In genomic region chr10:114250716-114251115, GRCh38 we compare ENCODE assay signal across 20 cellular contexts. TPM values are rescaled to one million over a fixed set of nuclear protein-coding genes. Genes with fewer than 3 reads are reported as not detected.
DNase-seq lines count a peak whose midpoint lies in the region; ATAC-seq and TF ChIP-seq lines count a peak whose summit lies in the region.
"Had no signal": no experiment of that assay in that cellular context is flagged by ENCODE, and none has a peak within 500 bp of the region (broad histone marks: within the 10 kb centered on the region; RNA-seq: fewer than 3 reads in every experiment).

No MANE protein-coding gene starts in this region.

- no peaks in the 10 kb centered on the region for H3K79me2 ChIP-seq in neural progenitor cell (ENCODE audit: low read depth)

- peaks cover 12% of the 10 kb centered on the region for H3K4me1 Mint-ChIP-seq in neural progenitor cell
- H3K4me1 Mint-ChIP-seq in stimulated activated memory B cell treated with anti-CD40 and anti-IgM and Interleukin-4, amounts not matched to agents 10 μg/mL and 1 μg/mL and 100 μg/mL, for 72 hours, result no peaks in the 10 kb centered on the region
- H3K4me1 Mint-ChIP-seq: CD4-positive, CD25-positive, alpha-beta regulatory T cell; GM23338 had no signal

- no peaks in the 10 kb centered on the region for H3K36me3 Mint-ChIP-seq in neural progenitor cell
- H3K36me3 Mint-ChIP-seq in stimulated activated memory B cell treated with anti-CD40 and anti-IgM and Interleukin-4, amounts not matched to agents 10 μg/mL and 1 μg/mL and 100 μg/mL, for 72 hours, result no peaks in the 10 kb centered on the region
- H3K36me3 Mint-ChIP-seq: CD4-positive, CD25-positive, alpha-beta regulatory T cell; CD8-positive, alpha-beta memory T cell had no signal

- TF ChIP-seq CTCF in neural progenitor cell (IDR thresholded peaks at IDR 0.05), result no peak

- no peak overlapping the region for H3K27ac ChIP-seq in neural progenitor cell

- H3K9me3 ChIP-seq in neural progenitor cell (ENCODE audit: low read depth), result no peaks in the 10 kb centered on the region
- H3K9me3 ChIP-seq: BE2C had no signal

- H3K9ac ChIP-seq in neural progenitor cell, result no peak overlapping the region

- H3K27me3 ChIP-seq in neural progenitor cell, result no peaks in the 10 kb centered on the region
- H3K27me3 ChIP-seq: BE2C had no signal

- ATAC-seq in left lobe of liver (peak; percentile 47), GM21576 (IDR thresholded peaks at IDR 0.05; ENCODE audit: unreplicated experiment) (no peak)
- ATAC-seq in stimulated activated memory B cell treated with anti-CD40 and anti-IgM and Interleukin-4, amounts not matched to agents 10 μg/mL and 1 μg/mL and 100 μg/mL, for 72 hours, result peak; percentile 13
- ATAC-seq: GM12878, GM23338, HCT116 had no signal

- no peaks in the 10 kb centered on the region for H4K20me1 ChIP-seq in neural progenitor cell (ENCODE audit: low read depth)

- H3F3A ChIP-seq in neural progenitor cell (ENCODE audit: low read depth), result no peaks in the 10 kb centered on the region

- peaks cover 8% of the 10 kb centered on the region for H3K9me3 Mint-ChIP-seq in neural progenitor cell
- peaks cover 3% of the 10 kb centered on the region for H3K9me3 Mint-ChIP-seq in stimulated activated memory B cell treated with anti-CD40 and anti-IgM and Interleukin-4, amounts not matched to agents 10 μg/mL and 1 μg/mL and 100 μg/mL, for 72 hours
- H3K9me3 Mint-ChIP-seq: CD8-positive, alpha-beta memory T cell had no signal

- no peak overlapping the region for H3K4me3 Mint-ChIP-seq in neural progenitor cell
- H3K4me3 Mint-ChIP-seq in stimulated activated memory B cell treated with anti-CD40 and anti-IgM and Interleukin-4, amounts not matched to agents 10 μg/mL and 1 μg/mL and 100 μg/mL, for 72 hours, result no peak overlapping the region
- H3K4me3 Mint-ChIP-seq: CD4-positive, CD25-positive, alpha-beta regulatory T cell; CD8-positive, alpha-beta memory T cell; GM23338 had no signal

- DNase-seq in left lobe of liver (ENCODE audit: low spot score), result no peak
- no peak for DNase-seq in neural progenitor cell (ENCODE audit: low spot score)
- no peak for DNase-seq in LoVo (ENCODE audit: low spot score)
- no peak for DNase-seq in NCI-H2227 (lab: John Stamatoyannopoulos, UW; ENCODE audit: unreplicated experiment)
- DNase-seq: ACHN; BE2C; C1 segment of cervical spinal cord; CD4-positive, CD25-positive, alpha-beta regulatory T cell; CD8-positive, alpha-beta memory T cell; COR-L47; DMS 273 treated with DMSO at 0.1 percent for 48 hours; DND-41; EL; H7 had no signal

- H3K4me1 ChIP-seq in neural progenitor cell, result no peaks in the 10 kb centered on the region
- H3K4me1 ChIP-seq: BE2C had no signal

- no peaks in the 10 kb centered on the region for H3K36me3 ChIP-seq in neural progenitor cell
- H3K36me3 ChIP-seq: BE2C had no signal

- H3K27ac Mint-ChIP-seq in neural progenitor cell, result peak overlapping the region; percentile 42
- no peak overlapping the region for H3K27ac Mint-ChIP-seq in stimulated activated memory B cell treated with anti-CD40 and anti-IgM and Interleukin-4, amounts not matched to agents 10 μg/mL and 1 μg/mL and 100 μg/mL, for 72 hours
- H3K27ac Mint-ChIP-seq: CD4-positive, CD25-positive, alpha-beta regulatory T cell; CD8-positive, alpha-beta memory T cell; GM23338 had no signal

- H3K4me2 ChIP-seq in neural progenitor cell, result no peak overlapping the region
- H3K4me2 ChIP-seq: GM23338 had no signal

- no peak overlapping the region for H2AFZ ChIP-seq in neural progenitor cell (replicated peaks)
- H2AFZ ChIP-seq: GM23338 had no signal

- no peak overlapping the region for H3K4me3 ChIP-seq in neural progenitor cell
- H3K4me3 ChIP-seq: GM12878, GM23338 had no signal

- peaks cover 19% of the 10 kb centered on the region for H3K27me3 Mint-ChIP-seq in neural progenitor cell (ENCODE audit: insufficient read depth, low read depth)
- peaks cover 57% of the 10 kb centered on the region for H3K27me3 Mint-ChIP-seq in stimulated activated memory B cell treated with anti-CD40 and anti-IgM and Interleukin-4, amounts not matched to agents 10 μg/mL and 1 μg/mL and 100 μg/mL, for 72 hours

RNA-seq across cellular contexts. Expression of gene VWA2, which starts 11.7 kb away (rescaled TPM):
- total RNA-seq in left lobe of liver, result 0.05 TPM
- total RNA-seq in neural progenitor cell (ENCODE audit: low replicate concordance), result 0.09 TPM in 1 of 2 replicates, not detected in the other
- total RNA-seq: CD8-positive, alpha-beta memory T cell; G401; GM12878 had no signal
